ENCODE assay signal across 8 cellular contexts in genomic region chr17:38509008-38509771, GRCh38.
DNase-seq lines count a peak whose midpoint lies in the region; ATAC-seq and TF ChIP-seq lines count a peak whose summit lies in the region.

No MANE protein-coding gene starts in this region.

- H3K4me1 ChIP-seq in ectodermal cell (ENCODE audit: control insufficient read depth, insufficient read depth, low read length) (peaks cover 18% of the 10 kb centered on the region), lung (ENCODE audit: control insufficient read depth in 2 of 2, insufficient read depth in 2 of 2, low read length in 2 of 2) (peaks cover 0 to 7% of the 10 kb centered on the region in 2 donors)

- CTCF ChIA-PET in activated CD8-positive, alpha-beta T cell treated with anti-CD3 and anti-CD28 coated beads for 36 hours (lab: Charles Lee) = interaction anchor here (0.6 to 2.8 kb wide), 23 partner anchors 11 to 160 kb away, joined by 3 to 13 read pairs (median 4); no protein-coding TSS in a partner anchor

- DNase-seq in GM03348 (ENCODE audit: low spot score) (peak; percentile 89), NCI-H1048 (lab: John Stamatoyannopoulos, UW) (peak; percentile 85), lung (ENCODE audit: low spot score) (peak; percentile 56), NCI-H2029 treated with DMSO at 0.1 percent for 48 hours (lab: John Stamatoyannopoulos, UW) (no peak), NCI-H1436 treated with DMSO at 0.1 percent for 48 hours (lab: John Stamatoyannopoulos, UW) (no peak)
- peak; percentile 92 for DNase-seq in activated CD8-positive, alpha-beta T cell treated with anti-CD3 and anti-CD28 coated beads for 36 hours
- DNase-seq in stimulated activated CD8-positive, alpha-beta memory T cell treated with anti-CD3 and anti-CD28 coated beads, Interleukin-15, amount 100 ng/mL, for 1 hour (ENCODE audit: low read depth) = peak; percentile 29

- H3K4me1 Mint-ChIP-seq in activated CD8-positive, alpha-beta T cell treated with anti-CD3 and anti-CD28 coated beads for 36 hours (ENCODE audit: low read depth) = peaks cover 10% of the 10 kb centered on the region

- H3K27me3 Mint-ChIP-seq in activated CD8-positive, alpha-beta T cell treated with anti-CD3 and anti-CD28 coated beads for 36 hours = peaks cover 30% of the 10 kb centered on the region

- H3K27me3 ChIP-seq in ectodermal cell (ENCODE audit: control insufficient read depth, insufficient read depth, low read length, poor library complexity, severe bottlenecking) (peaks cover 24% of the 10 kb centered on the region), lung (ENCODE audit: control insufficient read depth, insufficient read depth) (no peaks in the 10 kb centered on the region)

- H3K9me3 ChIP-seq in ectodermal cell (ENCODE audit: control insufficient read depth, low read length) (no peaks in the 10 kb centered on the region), lung (ENCODE audit: control insufficient read depth in 2 of 2, insufficient read depth in 1 of 2, low read length in 1 of 2) (no peaks in the 10 kb centered on the region)

- peak; percentile 73 for TF ChIP-seq CTCF in activated CD8-positive, alpha-beta T cell treated with anti-CD3 and anti-CD28 coated beads for 36 hours (IDR thresholded peaks at IDR 0.05)
- no peak for TF ChIP-seq CTCF in lung (IDR thresholded peaks at IDR 0.05; ENCODE audit: control extremely low read depth, extremely low read depth)

- WGBS in ectodermal cell, 2 experiments = 24 to 25% methylated on average over 26 of the region's 26 CpGs
- 56 to 69% methylated on average over 26 of the region's 26 CpGs for whole genome bisulfite sequencing in lung, 2 donors

- peak; percentile 97 for ATAC-seq in activated CD8-positive, alpha-beta T cell treated with anti-CD3 and anti-CD28 coated beads for 36 hours
- ATAC-seq in lung (ENCODE audit: insufficient read depth, low FRiP score) = peak; percentile 48

- intact Hi-C loops in activated CD8-positive, alpha-beta T cell treated with anti-CD3 and anti-CD28 coated beads for 36 hours (cut with micrococcal nuclease) = no loop called here

- POLR2A ChIA-PET in activated CD8-positive, alpha-beta T cell treated with anti-CD3 and anti-CD28 coated beads for 36 hours (lab: Charles Lee) = interaction anchor here (0.6 kb wide), 1 partner anchor 44 kb away, joined by 3 read pairs; no protein-coding TSS in a partner anchor

- H3K27ac Mint-ChIP-seq in activated CD8-positive, alpha-beta T cell treated with anti-CD3 and anti-CD28 coated beads for 36 hours = no peak overlapping the region

- no peaks in the 10 kb centered on the region for H3K36me3 Mint-ChIP-seq in activated CD8-positive, alpha-beta T cell treated with anti-CD3 and anti-CD28 coated beads for 36 hours (ENCODE audit: low read depth)

- H3K9me3 Mint-ChIP-seq in activated CD8-positive, alpha-beta T cell treated with anti-CD3 and anti-CD28 coated beads for 36 hours = no peaks in the 10 kb centered on the region

- H3K4me3 Mint-ChIP-seq in activated CD8-positive, alpha-beta T cell treated with anti-CD3 and anti-CD28 coated beads for 36 hours = peak overlapping the region; percentile 69

- H3K36me3 ChIP-seq in ectodermal cell (ENCODE audit: control insufficient read depth, insufficient read depth, low read length) = no peaks in the 10 kb centered on the region
- H3K36me3 ChIP-seq in lung (ENCODE audit: control insufficient read depth in 2 of 2, insufficient read depth in 2 of 2, low read length in 2 of 2) = peaks cover 0 to 18% of the 10 kb centered on the region in 2 donors

- H3K4me3 ChIP-seq in ectodermal cell (ENCODE audit: insufficient read depth, low read depth, low read length) (peak overlapping the region; percentile 32), lung (no peak overlapping the region)

- H3K27ac ChIP-seq in ectodermal cell (ENCODE audit: insufficient read depth, low read depth, low read length, poor library complexity, severe bottlenecking) = no peak overlapping the region
- no peak overlapping the region for H3K27ac ChIP-seq in lung (ENCODE audit: low read depth in 1 of 2, low read length in 1 of 2)

Comparison
In these comparisons a context has a peak if more than half of its experiments do, and no peak if none do; other contexts are left out.
1. DNase-seq: peak in GM03348 (single experiment), NCI-H1048 (single experiment), activated CD8-positive, alpha-beta T cell treated with anti-CD3 and anti-CD28 coated beads for 36 hours (single experiment), lung (single experiment) and stimulated activated CD8-positive, alpha-beta memory T cell treated with anti-CD3 and anti-CD28 coated beads, Interleukin-15, amount 100 ng/mL, for 1 hour (single experiment); none in NCI-H2029 treated with DMSO at 0.1 percent for 48 hours (single experiment) and NCI-H1436 treated with DMSO at 0.1 percent for 48 hours (single experiment).